1 cellular context compared by ENCODE assay signal in genomic region chr16:15052747-15053476, GRCh38.
TF ChIP-seq lines count a peak whose summit lies in the region.

No MANE protein-coding gene starts in this region.

TF ChIP-seq in HepG2, 621 proteins besides CTCF, POLR2A, EP300 and RAD21 (continued from another document):
- TF ChIP-seq KIAA2018 (CRISPR knock-in tag; IDR thresholded peaks at IDR 0.05; ENCODE audit: borderline replicate concordance), result no peak
- no peak for TF ChIP-seq PTBP1 (IDR thresholded peaks at IDR 0.05; ENCODE audit: low read depth, low read length, poor library complexity, severe bottlenecking)
- no peak for TF ChIP-seq ZNF792 (CRISPR knock-in tag; IDR thresholded peaks at IDR 0.05)
- TF ChIP-seq CBFB (CRISPR knock-in tag; IDR thresholded peaks at IDR 0.05), result no peak
- no peak for TF ChIP-seq MEIS1 (CRISPR knock-in tag; IDR thresholded peaks at IDR 0.05; ENCODE audit: borderline replicate concordance)
- TF ChIP-seq KMT2A (CRISPR knock-in tag; IDR thresholded peaks at IDR 0.05), result no peak
- no peak for TF ChIP-seq ZNF598 (CRISPR knock-in tag; IDR thresholded peaks at IDR 0.05; ENCODE audit: borderline replicate concordance)
